Comparison of ENCODE assay signal across 1 cellular context in the genomic region with DNA sequence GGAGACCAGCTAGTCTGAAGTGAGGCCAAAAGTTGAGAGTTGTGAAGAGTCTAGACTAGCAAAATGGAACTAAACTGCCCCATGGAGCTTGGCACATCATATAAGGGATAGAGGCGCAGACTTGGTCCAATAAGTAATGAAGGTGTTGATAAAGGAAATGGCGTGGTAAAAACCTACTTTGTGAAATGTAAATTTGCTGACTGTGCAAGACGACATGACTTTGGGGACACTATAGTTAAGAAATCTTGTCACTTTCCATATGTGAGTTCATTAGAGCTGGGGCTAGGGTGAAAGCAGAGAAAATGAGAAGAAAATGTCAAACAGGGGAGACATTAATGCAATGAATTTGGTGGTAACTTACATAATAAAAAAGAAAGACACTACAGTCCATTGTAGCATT.
TF ChIP-seq lines count a peak whose summit lies in the region.

No MANE protein-coding gene starts in this region.

TF ChIP-seq in K562, 482 proteins besides CTCF, POLR2A, EP300 and RAD21:
- peak; percentile 85 for TF ChIP-seq MAFG (tag; conservative IDR thresholded peaks at IDR 0.05)
- peak; percentile 89 for TF ChIP-seq ZNF316 (IDR thresholded peaks at IDR 0.05)
- TF ChIP-seq MAFF (IDR thresholded peaks at IDR 0.05; ENCODE audit: low read length) = peak; percentile 90
- TF ChIP-seq ZNF239 (CRISPR knock-in tag; IDR thresholded peaks at IDR 0.05) = no peak
- TF ChIP-seq MAFK (IDR thresholded peaks at IDR 0.05; ENCODE audit: low read length) = peak; percentile 93
- TF ChIP-seq C11orf30 (IDR thresholded peaks at IDR 0.05; ENCODE audit: low read depth) = peak; percentile 79
